In the genomic region with DNA sequence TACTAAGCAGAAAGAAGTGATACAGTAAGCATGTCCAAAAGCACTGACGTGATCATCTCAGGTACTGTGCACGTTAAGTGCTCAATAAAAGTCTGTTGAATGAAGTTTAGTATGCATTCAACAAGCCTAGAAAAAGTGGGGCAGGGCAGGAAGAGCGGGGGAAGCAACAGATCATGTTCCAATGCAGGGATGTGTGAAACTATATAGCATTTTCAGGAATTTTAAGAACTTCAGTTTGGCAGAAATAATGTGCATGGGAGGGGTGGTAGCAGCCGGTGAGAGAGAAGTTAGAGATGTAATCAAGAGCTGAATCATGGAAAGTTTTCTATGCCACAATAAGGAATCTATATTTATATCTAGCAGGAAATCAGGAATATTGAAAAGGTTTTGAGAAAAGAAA, we compare ENCODE assay signal across 24 cellular contexts. TPM values are rescaled to one million over a fixed set of nuclear protein-coding genes. Genes with fewer than 3 reads are reported as not detected.
DNase-seq lines count a peak whose midpoint lies in the region; FAIRE-seq lines count a peak whose summit lies in the region.
"Had no signal": no experiment of that assay in that cellular context is flagged by ENCODE, and none has a peak within 500 bp of the region (broad histone marks: within the 10 kb centered on the region; RNA-seq: fewer than 3 reads in every experiment).

No MANE protein-coding gene starts in this region.

- no peaks in the 10 kb centered on the region for H3K9me3 ChIP-seq in adipocyte (ENCODE audit: control insufficient read depth, low read length)
- H3K9me3 ChIP-seq: A549; BE2C; BLaER1 treated with 17β-estradiol and CSF1 and Interleukin-3, amounts not matched to agents 10 nM and 100 nM; HAP-1 had no signal

- peak; percentile 8 for DNase-seq in EH (ENCODE audit: low read depth)
- no peak for DNase-seq in HTR-8/SVneo (ENCODE audit: insufficient read length, low spot score)
- peak; percentile 17 for DNase-seq in adipocyte (ENCODE audit: low read depth)
- DNase-seq in occipital lobe (lab: John Stamatoyannopoulos, UW) = peak; percentile 2
- no peak for DNase-seq in NCI-H69 (lab: John Stamatoyannopoulos, UW)
- DNase-seq in iPS-NIHi11 (ENCODE audit: low spot score) = no peak
- DNase-seq in ecto neural progenitor cell (ENCODE audit: low spot score) = no peak
- no peak for DNase-seq in CD1c-positive myeloid dendritic cell (ENCODE audit: extremely low spot score)
- DNase-seq: 8988T; ACHN; AML-193; BE2C; Calu3; CD4-positive, alpha-beta memory T cell; COR-L47; DMS53; DMS79 treated with DMSO at 0.1 percent for 48 hours; GOT3 had no signal

- H3K27me3 ChIP-seq in adipocyte (replicated peaks; ENCODE audit: control insufficient read depth, insufficient read depth, low read length) = no peaks in the 10 kb centered on the region
- H3K27me3 ChIP-seq: BE2C; BLaER1 treated with 17β-estradiol and CSF1 and Interleukin-3, amounts not matched to agents 10 nM and 100 nM had no signal

- H3K4me3 ChIP-seq in adipocyte (ENCODE audit: low read length) = no peak overlapping the region
- H3K4me3 ChIP-seq: A549; BLaER1 treated with 17β-estradiol and CSF1 and Interleukin-3, amounts not matched to agents 10 nM and 100 nM; HAP-1 had no signal

- H3K9ac ChIP-seq in adipocyte (ENCODE audit: low read length) = no peak overlapping the region
- H3K9ac ChIP-seq: BLaER1 treated with 17β-estradiol and CSF1 and Interleukin-3, amounts not matched to agents 10 nM and 100 nM had no signal

- no peaks in the 10 kb centered on the region for H3K4me1 ChIP-seq in adipocyte (ENCODE audit: control insufficient read depth, insufficient read depth, low read length)
- H3K4me1 ChIP-seq: A549; BE2C; BLaER1 treated with 17β-estradiol and CSF1 and Interleukin-3, amounts not matched to agents 10 nM and 100 nM; HAP-1 had no signal

- peaks cover 54% of the 10 kb centered on the region for H3K36me3 ChIP-seq in adipocyte (ENCODE audit: control insufficient read depth, insufficient read depth, low read length, severe bottlenecking)
- H3K36me3 ChIP-seq: BE2C had no signal

- peak; percentile 54 for FAIRE-seq in HTR-8/SVneo (lab: Jason Lieb, UNC)
- FAIRE-seq: A549, G401.6, GM12892, H54 had no signal

RNA-seq across cellular contexts. Expression of a gene that starts 19.2 kb away (rescaled TPM):
- 8.0 TPM for total RNA-seq in occipital lobe

RNA-seq across cellular contexts. Expression of a gene that starts 27.4 kb away (rescaled TPM):
- total RNA-seq in occipital lobe = 50.5 TPM

RNA-seq across cellular contexts. Expression of a gene that starts 41.7 kb away (rescaled TPM):
- 29.3 TPM for total RNA-seq in occipital lobe

Comparison
In these comparisons a context has a peak if more than half of its experiments do, and no peak if none do; other contexts are left out.
1. DNase-seq: peak in EH (single experiment), adipocyte (single experiment) and occipital lobe (single experiment); none in HTR-8/SVneo (single experiment), NCI-H69 (single experiment), iPS-NIHi11 (single experiment), ecto neural progenitor cell (single experiment) and CD1c-positive myeloid dendritic cell (single experiment).